Comparison of ENCODE assay signal across 28 cellular contexts in genomic region chr15:27563765-27564164, GRCh38.
"Had no signal": no experiment of that assay in that cellular context is flagged by ENCODE, and none has a peak within 500 bp of the region (broad histone marks: within the 10 kb centered on the region; RNA-seq: fewer than 3 reads in every experiment).

No MANE protein-coding gene starts in this region.

- FAIRE-seq: urothelium cell line had no signal

- H3K4me1 ChIP-seq: neural progenitor cell, parathyroid adenoma, psoas muscle, right lobe of liver, sigmoid colon, stomach, thyroid gland, tibial nerve, upper lobe of left lung had no signal

- DNase-seq: naive B cell; naive thymus-derived CD8-positive, alpha-beta T cell; nephron progenitor cell; occipital lobe; ovary; posterior cingulate gyrus; psoas muscle; right cardiac atrium; right lobe of liver; sigmoid colon; stimulated activated CD4-positive, alpha-beta T cell treated with anti-CD3 and anti-CD28 coated beads, Interleukin-15, amount 100 ng/mL, for 24 hours; stimulated activated CD4-positive, alpha-beta T cell treated with anti-CD3 and anti-CD28 coated beads, Interleukin-2, amount 100 ng/mL, for 24 hours; stimulated activated CD4-positive, alpha-beta T cell treated with anti-CD3 and anti-CD28 coated beads, Interleukin-2, amount 100 ng/mL, for 48 hours; stimulated activated CD4-positive, alpha-beta T cell treated with anti-CD3 and anti-CD28 coated beads, Interleukin-4, amount 100 ng/mL, for 24 hours; stimulated activated naive B cell treated with anti-CD40 and anti-IgM and Interleukin-4, amounts not matched to agents 10 μg/mL and 1 μg/mL and 100 μg/mL, for 72 hours; stimulated activated naive CD4-positive, alpha-beta T cell treated with Interleukin-2 at 50 U/mL for 16 hours; stomach; thyroid gland; trophoblast cell; upper lobe of left lung had no signal

- H3K27ac ChIP-seq: neural progenitor cell, ovary, parathyroid adenoma, psoas muscle, right lobe of liver, sigmoid colon, skin epidermis, stomach, thoracic aorta, thyroid gland, tibial nerve, upper lobe of left lung had no signal

- H3K36me3 ChIP-seq: neural progenitor cell, ovary, right lobe of liver, sigmoid colon, stomach, thoracic aorta, thyroid gland, tibial nerve, upper lobe of left lung had no signal

- H3K9ac ChIP-seq: neural progenitor cell, parathyroid adenoma had no signal

- H3K79me2 ChIP-seq: parathyroid adenoma had no signal

- H3K9me3 ChIP-seq: ovary, right lobe of liver, thoracic aorta, thyroid gland had no signal

- ATAC-seq: naive thymus-derived CD8-positive, alpha-beta T cell; natural killer cell treated with Interleukin-12 subunit alpha and Interleukin-12 subunit beta and Interleukin-15 and Interleukin-18, amount 100 ng/mL, for 72 hours; psoas muscle; right cardiac atrium; right lobe of liver; stimulated activated effector memory CD8-positive, alpha-beta T cell treated with anti-CD3 and anti-CD28 coated beads, Interleukin-12 subunit alpha, Interleukin-12 subunit beta, amount 100 ng/mL, for 72 hours; stimulated activated naive B cell treated with anti-CD40 and anti-IgM and Interleukin-4, amounts not matched to agents 10 μg/mL and 1 μg/mL and 100 μg/mL, for 72 hours had no signal

- H3K4me3 ChIP-seq: neural progenitor cell, ovary, psoas muscle, right lobe of liver, sigmoid colon, skin epidermis, stomach, thoracic aorta, thyroid gland, tibial nerve, upper lobe of left lung had no signal

- H3K4me2 ChIP-seq: neural progenitor cell had no signal

- H2AFZ ChIP-seq: neural progenitor cell, parathyroid adenoma had no signal

- H3K27me3 ChIP-seq: neural progenitor cell, ovary, right lobe of liver, sigmoid colon, stomach, thyroid gland, tibial nerve, upper lobe of left lung had no signal
